In the genomic region with DNA sequence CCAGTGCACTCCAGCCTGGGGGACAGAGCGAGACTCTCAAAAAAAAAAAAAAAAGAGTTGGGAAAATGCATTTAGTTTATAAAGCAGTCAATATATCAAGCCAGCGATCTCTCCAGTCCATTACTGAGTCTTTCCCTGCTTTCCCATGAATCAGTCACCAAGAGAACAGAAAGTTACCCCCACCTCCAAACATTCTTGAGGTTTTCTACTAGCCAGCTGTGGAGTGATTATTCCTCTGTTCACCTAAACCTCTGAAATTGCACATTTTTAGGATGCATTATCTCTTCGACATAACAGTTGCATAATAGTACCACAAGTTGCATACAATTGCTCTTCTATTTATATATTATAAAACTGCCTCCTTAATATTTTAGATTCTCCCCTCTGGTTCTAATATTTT, we compare ENCODE assay signal across 19 cellular contexts.
A peak's percentile ranks its signal among the peaks of the same experiment; 100 is the strongest.
DNase-seq lines count a peak whose midpoint lies in the region; ATAC-seq and TF ChIP-seq lines count a peak whose summit lies in the region.
"Had no signal": no experiment of that assay in that cellular context is flagged by ENCODE, and none has a peak within 500 bp of the region (broad histone marks: within the 10 kb centered on the region; RNA-seq: fewer than 3 reads in every experiment).

No MANE protein-coding gene starts in this region.

- intact Hi-C loops in esophagus muscularis mucosa (cut with DNase I) = no loop called here
- intact Hi-C loops in upper lobe of right lung (cut with DNase I) = no loop called here

- H3K27ac ChIP-seq in esophagus muscularis mucosa (replicated peaks in 1 of 4) (no peak overlapping the region), upper lobe of right lung (no peak overlapping the region)
- H3K27ac ChIP-seq: 22Rv1; A549; BLaER1 treated with 17β-estradiol and CSF1 and Interleukin-3, amounts not matched to agents 10 nM and 100 nM; C4-2B had no signal

- ATAC-seq in upper lobe of right lung (no peak), HG03025 (IDR thresholded peaks at IDR 0.05; ENCODE audit: low FRiP score, unreplicated experiment) (no peak)
- ATAC-seq: A549; CD8-positive, alpha-beta T cell had no signal

- 91% methylated on average over 3 of the region's 3 CpGs for WGBS in esophagus muscularis mucosa

- no peaks in the 10 kb centered on the region for H3K27me3 ChIP-seq in esophagus muscularis mucosa
- no peaks in the 10 kb centered on the region for H3K27me3 ChIP-seq in upper lobe of right lung
- H3K27me3 ChIP-seq: BLaER1 treated with 17β-estradiol and CSF1 and Interleukin-3, amounts not matched to agents 10 nM and 100 nM had no signal

- H3K36me3 ChIP-seq in esophagus muscularis mucosa = no peaks in the 10 kb centered on the region
- no peaks in the 10 kb centered on the region for H3K36me3 ChIP-seq in upper lobe of right lung
- H3K36me3 ChIP-seq: BLaER1 treated with 17β-estradiol and CSF1 and Interleukin-3, amounts not matched to agents 10 nM and 100 nM had no signal

- TF ChIP-seq CTCF in esophagus muscularis mucosa (IDR thresholded peaks at IDR 0.05) (no peak), fibroblast of villous mesenchyme (IDR thresholded peaks at IDR 0.05; ENCODE audit: insufficient read depth, low read depth, low read length) (no peak), upper lobe of right lung (IDR thresholded peaks at IDR 0.05) (no peak)

- H3K9me3 ChIP-seq in esophagus muscularis mucosa (peaks cover 0 to 26% (median 10%) of the 10 kb centered on the region in 4 donors), upper lobe of right lung (no peaks in the 10 kb centered on the region)
- H3K9me3 ChIP-seq: Caco-2 had no signal

- no peak for TF ChIP-seq POLR2A in esophagus muscularis mucosa (IDR thresholded peaks at IDR 0.05; ENCODE audit: low read depth)

- H3K4me1 ChIP-seq in esophagus muscularis mucosa = no peaks in the 10 kb centered on the region
- no peaks in the 10 kb centered on the region for H3K4me1 ChIP-seq in upper lobe of right lung
- H3K4me1 ChIP-seq: A549; BLaER1 treated with 17β-estradiol and CSF1 and Interleukin-3, amounts not matched to agents 10 nM and 100 nM; Caco-2 had no signal

- no peak for TF ChIP-seq EP300 in esophagus muscularis mucosa (IDR thresholded peaks at IDR 0.05)

- DNase-seq in HS-5 (ENCODE audit: low read depth) (peak; percentile 18), amniotic epithelial cell (ENCODE audit: low read depth) (peak; percentile 77), esophagus muscularis mucosa (ENCODE audit: extremely low spot score) (peak; percentile 34), fibroblast of villous mesenchyme (ENCODE audit: low read depth) (peak; percentile 14), NCI-H69 (lab: John Stamatoyannopoulos, UW) (no peak), upper lobe of right lung (no peak), NCI-H2029 (lab: John Stamatoyannopoulos, UW) (no peak)
- DNase-seq: AML-193; Caco-2; Calu3; CD4-positive, alpha-beta T cell; CD8-positive, alpha-beta T cell; DMS79 treated with DMSO at 0.1 percent for 48 hours; GF-D8 had no signal

- no peak overlapping the region for H3K4me3 ChIP-seq in esophagus muscularis mucosa
- no peak overlapping the region for H3K4me3 ChIP-seq in fibroblast of villous mesenchyme (ENCODE audit: low read depth, low read length)
- H3K4me3 ChIP-seq in upper lobe of right lung = no peak overlapping the region
- H3K4me3 ChIP-seq: A549; BLaER1 treated with 17β-estradiol and CSF1 and Interleukin-3, amounts not matched to agents 10 nM and 100 nM had no signal

Comparison
In these comparisons a context has a peak if more than half of its experiments do, and no peak if none do; other contexts are left out.
1. DNase-seq: peak in HS-5 (single experiment), amniotic epithelial cell (single experiment), esophagus muscularis mucosa (single experiment) and fibroblast of villous mesenchyme (single experiment); none in NCI-H69 (single experiment), upper lobe of right lung (single experiment) and NCI-H2029 (single experiment).